34 cellular contexts compared by ENCODE assay signal in the genomic region with DNA sequence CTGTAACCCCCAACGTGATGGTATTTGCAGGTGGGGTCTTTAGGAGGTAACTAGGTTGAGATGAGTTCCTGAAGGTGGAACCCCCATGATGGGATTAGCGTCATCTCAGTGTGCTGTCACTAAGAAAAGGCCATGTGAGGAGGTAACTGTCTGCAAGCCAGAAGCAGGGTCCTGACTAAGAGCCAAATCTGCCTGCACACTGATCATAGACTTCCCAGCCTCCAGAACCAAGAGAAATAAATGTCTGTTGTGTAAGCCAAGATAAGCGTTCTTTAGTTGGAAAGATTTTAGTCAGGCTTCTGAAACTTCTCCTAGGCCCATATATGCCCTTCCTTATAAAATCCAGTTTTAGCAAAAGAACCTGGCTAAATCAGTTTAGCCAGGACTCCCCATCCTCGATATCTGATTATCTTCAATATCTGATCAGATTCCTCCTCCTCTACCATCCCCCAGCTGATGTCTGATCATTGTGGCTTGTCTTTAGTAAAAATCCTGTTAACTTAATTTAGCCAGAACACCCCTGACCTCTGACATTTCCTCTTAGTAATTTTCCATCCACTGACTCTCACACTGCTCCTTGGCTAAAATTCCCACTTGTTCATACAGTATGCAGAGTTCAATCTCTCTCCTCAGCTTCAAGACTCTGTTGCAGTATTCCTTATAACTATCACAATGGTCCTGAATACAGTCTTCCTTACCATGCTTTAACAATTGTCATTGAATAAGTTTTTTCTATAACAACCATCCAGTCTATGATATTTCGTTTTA.
"Had no signal": no experiment of that assay in that cellular context is flagged by ENCODE, and none has a peak within 500 bp of the region (broad histone marks: within the 10 kb centered on the region; RNA-seq: fewer than 3 reads in every experiment).

No MANE protein-coding gene starts in this region.

- H3K36me3 Mint-ChIP-seq: activated CD4-positive, alpha-beta memory T cell treated with anti-CD3 and anti-CD28 coated beads for 36 hours; activated naive CD8-positive, alpha-beta T cell treated with anti-CD3 and anti-CD28 coated beads for 36 hours had no signal

- H3K27ac ChIP-seq: ascending aorta, Peyer's patch, VCaP had no signal

- H3K9me3 ChIP-seq: ascending aorta, Peyer's patch had no signal

- H3K27ac Mint-ChIP-seq: activated B cell treated with CpG ODN at 0.5 μM for 24 hours; activated CD4-positive, alpha-beta memory T cell treated with anti-CD3 and anti-CD28 coated beads for 36 hours; activated naive CD8-positive, alpha-beta T cell treated with anti-CD3 and anti-CD28 coated beads for 36 hours; activated T-helper 1 cell treated with anti-CD3 and anti-CD28 coated beads, Interleukin-12 subunit alpha, Interleukin-12 subunit beta, Interleukin-2, Interleukin-4 antibody, amounts not matched to agents 30 ng/mL and 10 ng/mL and 1 ng/mL, durations not matched to agents 14 hours and 24 hours and 36 hours had no signal

- DNase-seq: activated B cell treated with CpG ODN at 0.5 μM for 24 hours; activated CD4-positive, alpha-beta memory T cell treated with anti-CD3 and anti-CD28 coated beads for 36 hours; activated CD4-positive, alpha-beta T cell treated with anti-CD3 and anti-CD28 coated beads for 4 hours; activated CD4-positive, alpha-beta T cell treated with anti-CD3 and anti-CD28 coated beads, Interleukin-2, amount 50 U/mL, for 1 hour; activated CD4-positive, CD25-positive, alpha-beta regulatory T cell treated with anti-CD3 and anti-CD28 coated beads, Interleukin-2, amount 50 U/mL, for 72 hours; activated CD8-positive, alpha-beta memory T cell treated with anti-CD3 and anti-CD28 coated beads, Interleukin-2, amount 50 U/mL, for 4 hours; activated effector memory CD4-positive, alpha-beta T cell treated with Interleukin-2 at 50 U/mL for 16 hours; activated naive CD4-positive, alpha-beta T cell treated with anti-CD3 and anti-CD28 coated beads, Interleukin-2, amount 50 U/mL, for 16 hours; activated naive CD8-positive, alpha-beta T cell treated with anti-CD3 and anti-CD28 coated beads for 36 hours; activated T-cell treated with anti-CD3 and anti-CD28 coated beads for 4 hours; activated T-cell treated with anti-CD3 and anti-CD28 coated beads, Interleukin-2, amount 50 U/mL, for 4 hours; amniotic stem cell; IMR-90; NCI-H1092 treated with DMSO at 0.1 percent for 48 hours; NCI-H1417; NCI-H187 treated with DMSO at 0.1 percent for 48 hours; NCI-H2081; NCI-H226; NCI-H446 treated with DMSO at 0.1 percent for 48 hours; NCI-H524; NCI-H69; NK-92 treated with Interleukin-12 subunit alpha and Interleukin-12 subunit beta, amount 100 ng/mL, for 24 hours; PC-3; Peyer's patch; RPMI8226; SIG-M5; SW 1271; T-helper 1 cell; T-helper 2 cell; T-helper 9 cell had no signal

- H3K9me3 Mint-ChIP-seq: activated B cell treated with CpG ODN at 0.5 μM for 24 hours; activated naive CD8-positive, alpha-beta T cell treated with anti-CD3 and anti-CD28 coated beads for 36 hours; activated T-helper 1 cell treated with anti-CD3 and anti-CD28 coated beads, Interleukin-12 subunit alpha, Interleukin-12 subunit beta, Interleukin-2, Interleukin-4 antibody, amounts not matched to agents 30 ng/mL and 10 ng/mL and 1 ng/mL, durations not matched to agents 14 hours and 24 hours and 36 hours had no signal

- H3K4me1 ChIP-seq: ascending aorta, Peyer's patch had no signal

- H3K4me3 Mint-ChIP-seq: activated B cell treated with CpG ODN at 0.5 μM for 24 hours; activated CD4-positive, alpha-beta memory T cell treated with anti-CD3 and anti-CD28 coated beads for 36 hours; activated naive CD8-positive, alpha-beta T cell treated with anti-CD3 and anti-CD28 coated beads for 36 hours; activated T-cell treated with anti-CD3 and anti-CD28 coated beads, Interleukin-2, amount 50 U/mL, for 4 hours; activated T-helper 1 cell treated with anti-CD3 and anti-CD28 coated beads, Interleukin-12 subunit alpha, Interleukin-12 subunit beta, Interleukin-2, Interleukin-4 antibody, amounts not matched to agents 30 ng/mL and 10 ng/mL and 1 ng/mL, durations not matched to agents 14 hours and 24 hours and 36 hours had no signal

- H3K4me1 Mint-ChIP-seq: activated B cell treated with CpG ODN at 0.5 μM for 24 hours; activated naive CD8-positive, alpha-beta T cell treated with anti-CD3 and anti-CD28 coated beads for 36 hours had no signal

- H3K4me3 ChIP-seq: ascending aorta, K562, Peyer's patch had no signal

- H3K27me3 Mint-ChIP-seq: activated B cell treated with CpG ODN at 0.5 μM for 24 hours; activated CD4-positive, alpha-beta memory T cell treated with anti-CD3 and anti-CD28 coated beads for 36 hours; activated naive CD8-positive, alpha-beta T cell treated with anti-CD3 and anti-CD28 coated beads for 36 hours had no signal

- H3K36me3 ChIP-seq: ascending aorta, Peyer's patch had no signal

- ATAC-seq: activated T-cell treated with anti-CD3 and anti-CD28 coated beads, Interleukin-2, amount 50 U/mL, for 4 hours; K562; PC-3 had no signal

- H3K27me3 ChIP-seq: ascending aorta, Peyer's patch had no signal
